ENCODE assay signal across 30 cellular contexts in the genomic region with DNA sequence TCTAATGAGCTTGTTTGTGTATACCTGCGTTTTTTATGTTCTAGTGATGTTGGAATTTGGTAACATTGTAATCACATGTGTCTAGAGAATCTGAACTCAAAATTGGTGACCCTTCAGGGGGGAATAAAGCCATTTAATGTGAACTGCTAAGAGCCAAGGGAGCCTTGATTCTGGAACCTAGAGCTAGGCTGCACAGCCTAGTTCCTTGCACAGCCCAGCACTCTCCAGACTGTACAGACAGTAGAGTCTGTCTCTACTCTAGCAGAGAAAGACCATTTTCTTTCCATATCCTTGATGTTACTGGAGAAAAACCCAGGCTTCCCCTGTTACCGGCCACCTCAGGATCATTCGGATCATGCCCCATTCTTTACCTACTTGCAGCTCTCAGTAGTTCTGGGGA.
"Had no signal": no experiment of that assay in that cellular context is flagged by ENCODE, and none has a peak within 500 bp of the region (broad histone marks: within the 10 kb centered on the region; RNA-seq: fewer than 3 reads in every experiment).

No MANE protein-coding gene starts in this region.

- H3K27ac Mint-ChIP-seq: activated B cell treated with CpG ODN at 0.5 μM for 24 hours; activated CD4-positive, alpha-beta memory T cell treated with anti-CD3 and anti-CD28 coated beads for 36 hours; activated CD4-positive, alpha-beta T cell treated with anti-CD3 and anti-CD28 coated beads, Interleukin-2, amount 10 ng/mL, durations not matched to agents 7 days and 5 days; activated naive CD8-positive, alpha-beta T cell treated with anti-CD3 and anti-CD28 coated beads for 36 hours; activated T-cell treated with anti-CD3 and anti-CD28 coated beads, Interleukin-2, amount 50 U/mL, for 72 hours; activated T-helper 2 cell treated with anti-CD3 and anti-CD28 coated beads, Interferon-gamma antibody, Interleukin-2, Interleukin-4, amounts not matched to agents 10 μg/mL and 5 μg/mL and 100 μg/mL, durations not matched to agents 14 hours and 24 hours and 36 hours; T-helper 17 cell had no signal

- H3K9me3 ChIP-seq: adrenal gland, body of pancreas, Peyer's patch, SJSA1 had no signal

- H3K9me3 Mint-ChIP-seq: activated B cell treated with CpG ODN at 0.5 μM for 24 hours; activated CD4-positive, alpha-beta memory T cell treated with anti-CD3 and anti-CD28 coated beads for 36 hours; activated CD4-positive, alpha-beta T cell treated with anti-CD3 and anti-CD28 coated beads, Interleukin-2, amount 10 ng/mL, durations not matched to agents 7 days and 5 days; activated naive CD4-positive, alpha-beta T cell treated with anti-CD3 and anti-CD28 coated beads, Interleukin-2, amount 10 ng/mL, durations not matched to agents 7 days and 5 days; activated naive CD8-positive, alpha-beta T cell treated with anti-CD3 and anti-CD28 coated beads for 36 hours; activated T-cell treated with anti-CD3 and anti-CD28 coated beads, Interleukin-2, amount 50 U/mL, for 72 hours; activated T-helper 2 cell treated with anti-CD3 and anti-CD28 coated beads, Interferon-gamma antibody, Interleukin-2, Interleukin-4, amounts not matched to agents 10 μg/mL and 5 μg/mL and 100 μg/mL, durations not matched to agents 14 hours and 24 hours and 36 hours; central memory CD8-positive, alpha-beta T cell had no signal

- H3K9ac ChIP-seq: KMS-11 had no signal

- DNase-seq: activated B cell treated with CpG ODN at 0.5 μM for 24 hours; activated CD4-positive, alpha-beta memory T cell treated with anti-CD3 and anti-CD28 coated beads for 36 hours; activated CD4-positive, alpha-beta T cell treated with anti-CD3 and anti-CD28 coated beads for 1 hour; activated CD4-positive, alpha-beta T cell treated with anti-CD3 and anti-CD28 coated beads, Interleukin-2, amount 10 ng/mL, durations not matched to agents 7 days and 5 days; activated CD8-positive, alpha-beta memory T cell treated with anti-CD3 and anti-CD28 coated beads for 24 hours; activated gamma-delta T cell treated with Interleukin-2 at 50 U/mL for 16 hours; activated naive CD4-positive, alpha-beta T cell treated with anti-CD3 and anti-CD28 coated beads, Interleukin-2, amount 10 ng/mL, durations not matched to agents 7 days and 5 days; activated naive CD8-positive, alpha-beta T cell treated with anti-CD3 and anti-CD28 coated beads for 36 hours; activated T-cell treated with anti-CD3 and anti-CD28 coated beads, Interleukin-2, amount 50 U/mL, for 72 hours; aorta; body of pancreas; NCI-H1092; NCI-H1417; NCI-H2029; NCI-H2107; NCI-H345; NCI-H510A treated with DMSO at 0.1 percent for 48 hours; NCI-H69; NK-92 treated with Interleukin-12 subunit alpha and Interleukin-12 subunit beta, amount 100 ng/mL, for 24 hours; OCI-M1; SHP77; T-helper 17 cell; T-helper 9 cell had no signal

- ATAC-seq: activated T-cell treated with anti-CD3 and anti-CD28 coated beads, Interleukin-2, amount 50 U/mL, for 72 hours; body of pancreas; T-helper 17 cell had no signal

- H3K4me3 ChIP-seq: adrenal gland, body of pancreas, Peyer's patch, SJSA1 had no signal

- H3K27me3 ChIP-seq: adrenal gland, body of pancreas, Peyer's patch, SJSA1 had no signal

- H3K4me3 Mint-ChIP-seq: activated B cell treated with CpG ODN at 0.5 μM for 24 hours; activated CD4-positive, alpha-beta memory T cell treated with anti-CD3 and anti-CD28 coated beads for 36 hours; activated CD4-positive, alpha-beta T cell treated with anti-CD3 and anti-CD28 coated beads, Interleukin-2, amount 10 ng/mL, durations not matched to agents 7 days and 5 days; activated naive CD4-positive, alpha-beta T cell treated with anti-CD3 and anti-CD28 coated beads, Interleukin-2, amount 10 ng/mL, durations not matched to agents 7 days and 5 days; activated naive CD8-positive, alpha-beta T cell treated with anti-CD3 and anti-CD28 coated beads for 36 hours; activated T-cell treated with anti-CD3 and anti-CD28 coated beads, Interleukin-2, amount 50 U/mL, for 72 hours; central memory CD8-positive, alpha-beta T cell; T-helper 17 cell had no signal

- H3K4me2 ChIP-seq: KMS-11 had no signal

- H3K27ac ChIP-seq: body of pancreas, KMS-11, Peyer's patch, RWPE1, SJSA1 had no signal

- H3K27me3 Mint-ChIP-seq: activated B cell treated with CpG ODN at 0.5 μM for 24 hours; activated CD4-positive, alpha-beta memory T cell treated with anti-CD3 and anti-CD28 coated beads for 36 hours; activated CD4-positive, alpha-beta T cell treated with anti-CD3 and anti-CD28 coated beads, Interleukin-2, amount 10 ng/mL, durations not matched to agents 7 days and 5 days; activated naive CD4-positive, alpha-beta T cell treated with anti-CD3 and anti-CD28 coated beads, Interleukin-2, amount 10 ng/mL, durations not matched to agents 7 days and 5 days; activated naive CD8-positive, alpha-beta T cell treated with anti-CD3 and anti-CD28 coated beads for 36 hours; central memory CD8-positive, alpha-beta T cell; T-helper 17 cell had no signal
